Comparison of ENCODE assay signal across 1 cellular context in the genomic region with DNA sequence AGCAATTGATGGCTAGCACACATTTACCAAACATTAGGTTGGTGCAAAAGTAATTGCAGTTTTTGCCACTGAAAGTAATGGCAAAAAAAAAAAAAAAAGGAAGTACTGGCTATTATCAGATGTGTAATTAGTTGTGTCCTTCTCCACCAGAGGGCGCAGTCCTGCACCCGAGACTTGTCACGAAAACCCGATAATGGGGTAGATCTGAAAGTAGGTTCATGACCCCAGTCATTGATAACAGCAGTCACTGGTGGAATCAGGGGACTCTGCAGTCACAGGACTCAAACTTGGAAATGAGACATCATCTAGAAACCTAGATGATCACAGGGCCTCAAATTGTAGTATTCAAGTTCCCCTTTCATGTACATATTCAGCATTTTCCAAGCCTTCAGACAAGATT.
TF ChIP-seq lines count a peak whose summit lies in the region.

No MANE protein-coding gene starts in this region.

TF ChIP-seq in K562, 482 proteins besides CTCF, POLR2A, EP300 and RAD21 (continued from another document and continues in another):
- TF ChIP-seq, protein P1, sequence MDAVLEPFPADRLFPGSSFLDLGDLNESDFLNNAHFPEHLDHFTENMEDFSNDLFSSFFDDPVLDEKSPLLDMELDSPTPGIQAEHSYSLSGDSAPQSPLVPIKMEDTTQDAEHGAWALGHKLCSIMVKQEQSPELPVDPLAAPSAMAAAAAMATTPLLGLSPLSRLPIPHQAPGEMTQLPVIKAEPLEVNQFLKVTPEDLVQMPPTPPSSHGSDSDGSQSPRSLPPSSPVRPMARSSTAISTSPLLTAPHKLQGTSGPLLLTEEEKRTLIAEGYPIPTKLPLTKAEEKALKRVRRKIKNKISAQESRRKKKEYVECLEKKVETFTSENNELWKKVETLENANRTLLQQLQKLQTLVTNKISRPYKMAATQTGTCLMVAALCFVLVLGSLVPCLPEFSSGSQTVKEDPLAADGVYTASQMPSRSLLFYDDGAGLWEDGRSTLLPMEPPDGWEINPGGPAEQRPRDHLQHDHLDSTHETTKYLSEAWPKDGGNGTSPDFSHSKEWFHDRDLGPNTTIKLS (IDR thresholded peaks at IDR 0.05; ENCODE audit: borderline replicate concordance, low read depth), result no peak
- TF ChIP-seq, protein P2, sequence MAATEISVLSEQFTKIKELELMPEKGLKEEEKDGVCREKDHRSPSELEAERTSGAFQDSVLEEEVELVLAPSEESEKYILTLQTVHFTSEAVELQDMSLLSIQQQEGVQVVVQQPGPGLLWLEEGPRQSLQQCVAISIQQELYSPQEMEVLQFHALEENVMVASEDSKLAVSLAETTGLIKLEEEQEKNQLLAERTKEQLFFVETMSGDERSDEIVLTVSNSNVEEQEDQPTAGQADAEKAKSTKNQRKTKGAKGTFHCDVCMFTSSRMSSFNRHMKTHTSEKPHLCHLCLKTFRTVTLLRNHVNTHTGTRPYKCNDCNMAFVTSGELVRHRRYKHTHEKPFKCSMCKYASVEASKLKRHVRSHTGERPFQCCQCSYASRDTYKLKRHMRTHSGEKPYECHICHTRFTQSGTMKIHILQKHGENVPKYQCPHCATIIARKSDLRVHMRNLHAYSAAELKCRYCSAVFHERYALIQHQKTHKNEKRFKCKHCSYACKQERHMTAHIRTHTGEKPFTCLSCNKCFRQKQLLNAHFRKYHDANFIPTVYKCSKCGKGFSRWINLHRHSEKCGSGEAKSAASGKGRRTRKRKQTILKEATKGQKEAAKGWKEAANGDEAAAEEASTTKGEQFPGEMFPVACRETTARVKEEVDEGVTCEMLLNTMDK (IDR thresholded peaks at IDR 0.05; ENCODE audit: borderline replicate concordance, insufficient read depth, low read depth, low read length, poor library complexity, severe bottlenecking), result peak; percentile 23
- TF ChIP-seq POLR2AphosphoS2 (IDR thresholded peaks at IDR 0.05; ENCODE audit: low read length), result no peak
- TF ChIP-seq, protein P3, sequence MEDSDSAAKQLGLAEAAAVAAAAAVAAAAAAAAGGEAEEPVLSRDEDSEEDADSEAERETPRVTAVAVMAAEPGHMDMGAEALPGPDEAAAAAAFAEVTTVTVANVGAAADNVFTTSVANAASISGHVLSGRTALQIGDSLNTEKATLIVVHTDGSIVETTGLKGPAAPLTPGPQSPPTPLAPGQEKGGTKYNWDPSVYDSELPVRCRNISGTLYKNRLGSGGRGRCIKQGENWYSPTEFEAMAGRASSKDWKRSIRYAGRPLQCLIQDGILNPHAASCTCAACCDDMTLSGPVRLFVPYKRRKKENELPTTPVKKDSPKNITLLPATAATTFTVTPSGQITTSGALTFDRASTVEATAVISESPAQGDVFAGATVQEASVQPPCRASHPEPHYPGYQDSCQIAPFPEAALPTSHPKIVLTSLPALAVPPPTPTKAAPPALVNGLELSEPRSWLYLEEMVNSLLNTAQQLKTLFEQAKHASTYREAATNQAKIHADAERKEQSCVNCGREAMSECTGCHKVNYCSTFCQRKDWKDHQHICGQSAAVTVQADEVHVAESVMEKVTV (CRISPR knock-in tag; IDR thresholded peaks at IDR 0.05), result peak; percentile 41; the same call in 1 of the 2 replicates
- no peak for TF ChIP-seq ZZZ3 (IDR thresholded peaks at IDR 0.05)
- TF ChIP-seq FOXK1 (CRISPR knock-in tag; IDR thresholded peaks at IDR 0.05; ENCODE audit: borderline replicate concordance), result no peak
- TF ChIP-seq DMBX1 (CRISPR knock-in tag; IDR thresholded peaks at IDR 0.05; ENCODE audit: borderline replicate concordance), result no peak
- TF ChIP-seq DNMT1 (IDR thresholded peaks at IDR 0.05), result no peak
- TF ChIP-seq, protein P4, sequence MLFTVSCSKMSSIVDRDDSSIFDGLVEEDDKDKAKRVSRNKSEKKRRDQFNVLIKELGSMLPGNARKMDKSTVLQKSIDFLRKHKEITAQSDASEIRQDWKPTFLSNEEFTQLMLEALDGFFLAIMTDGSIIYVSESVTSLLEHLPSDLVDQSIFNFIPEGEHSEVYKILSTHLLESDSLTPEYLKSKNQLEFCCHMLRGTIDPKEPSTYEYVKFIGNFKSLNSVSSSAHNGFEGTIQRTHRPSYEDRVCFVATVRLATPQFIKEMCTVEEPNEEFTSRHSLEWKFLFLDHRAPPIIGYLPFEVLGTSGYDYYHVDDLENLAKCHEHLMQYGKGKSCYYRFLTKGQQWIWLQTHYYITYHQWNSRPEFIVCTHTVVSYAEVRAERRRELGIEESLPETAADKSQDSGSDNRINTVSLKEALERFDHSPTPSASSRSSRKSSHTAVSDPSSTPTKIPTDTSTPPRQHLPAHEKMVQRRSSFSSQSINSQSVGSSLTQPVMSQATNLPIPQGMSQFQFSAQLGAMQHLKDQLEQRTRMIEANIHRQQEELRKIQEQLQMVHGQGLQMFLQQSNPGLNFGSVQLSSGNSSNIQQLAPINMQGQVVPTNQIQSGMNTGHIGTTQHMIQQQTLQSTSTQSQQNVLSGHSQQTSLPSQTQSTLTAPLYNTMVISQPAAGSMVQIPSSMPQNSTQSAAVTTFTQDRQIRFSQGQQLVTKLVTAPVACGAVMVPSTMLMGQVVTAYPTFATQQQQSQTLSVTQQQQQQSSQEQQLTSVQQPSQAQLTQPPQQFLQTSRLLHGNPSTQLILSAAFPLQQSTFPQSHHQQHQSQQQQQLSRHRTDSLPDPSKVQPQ (CRISPR knock-in tag; IDR thresholded peaks at IDR 0.05; ENCODE audit: borderline replicate concordance), result no peak
- no peak for TF ChIP-seq ZC3H11A (IDR thresholded peaks at IDR 0.05; ENCODE audit: low read depth, low read length)
- no peak for TF ChIP-seq BRF1 (IDR thresholded peaks at IDR 0.05; ENCODE audit: borderline replicate concordance, extremely low read depth, insufficient read length)
- TF ChIP-seq BRD4 (IDR thresholded peaks at IDR 0.05), result no peak
- peak; percentile 18; the same call in 1 of the 2 replicates for TF ChIP-seq NFE2 (IDR thresholded peaks at IDR 0.05; ENCODE audit: low read depth)
- TF ChIP-seq ZFX (CRISPR knock-in tag; IDR thresholded peaks at IDR 0.05), result peak; percentile 14; the same call in 1 of the 2 replicates
- no peak for TF ChIP-seq NR1H2 (CRISPR knock-in tag; IDR thresholded peaks at IDR 0.05)
- TF ChIP-seq POU5F1 (IDR thresholded peaks at IDR 0.05; ENCODE audit: borderline replicate concordance, low read depth, low read length, partially characterized antibody), result no peak
- TF ChIP-seq ZNF324 (CRISPR knock-in tag; IDR thresholded peaks at IDR 0.05), result no peak
- no peak for TF ChIP-seq HDAC8 (tag; IDR thresholded peaks at IDR 0.05)
- no peak for TF ChIP-seq MCM3 (IDR thresholded peaks at IDR 0.05)
- TF ChIP-seq, protein P5, sequence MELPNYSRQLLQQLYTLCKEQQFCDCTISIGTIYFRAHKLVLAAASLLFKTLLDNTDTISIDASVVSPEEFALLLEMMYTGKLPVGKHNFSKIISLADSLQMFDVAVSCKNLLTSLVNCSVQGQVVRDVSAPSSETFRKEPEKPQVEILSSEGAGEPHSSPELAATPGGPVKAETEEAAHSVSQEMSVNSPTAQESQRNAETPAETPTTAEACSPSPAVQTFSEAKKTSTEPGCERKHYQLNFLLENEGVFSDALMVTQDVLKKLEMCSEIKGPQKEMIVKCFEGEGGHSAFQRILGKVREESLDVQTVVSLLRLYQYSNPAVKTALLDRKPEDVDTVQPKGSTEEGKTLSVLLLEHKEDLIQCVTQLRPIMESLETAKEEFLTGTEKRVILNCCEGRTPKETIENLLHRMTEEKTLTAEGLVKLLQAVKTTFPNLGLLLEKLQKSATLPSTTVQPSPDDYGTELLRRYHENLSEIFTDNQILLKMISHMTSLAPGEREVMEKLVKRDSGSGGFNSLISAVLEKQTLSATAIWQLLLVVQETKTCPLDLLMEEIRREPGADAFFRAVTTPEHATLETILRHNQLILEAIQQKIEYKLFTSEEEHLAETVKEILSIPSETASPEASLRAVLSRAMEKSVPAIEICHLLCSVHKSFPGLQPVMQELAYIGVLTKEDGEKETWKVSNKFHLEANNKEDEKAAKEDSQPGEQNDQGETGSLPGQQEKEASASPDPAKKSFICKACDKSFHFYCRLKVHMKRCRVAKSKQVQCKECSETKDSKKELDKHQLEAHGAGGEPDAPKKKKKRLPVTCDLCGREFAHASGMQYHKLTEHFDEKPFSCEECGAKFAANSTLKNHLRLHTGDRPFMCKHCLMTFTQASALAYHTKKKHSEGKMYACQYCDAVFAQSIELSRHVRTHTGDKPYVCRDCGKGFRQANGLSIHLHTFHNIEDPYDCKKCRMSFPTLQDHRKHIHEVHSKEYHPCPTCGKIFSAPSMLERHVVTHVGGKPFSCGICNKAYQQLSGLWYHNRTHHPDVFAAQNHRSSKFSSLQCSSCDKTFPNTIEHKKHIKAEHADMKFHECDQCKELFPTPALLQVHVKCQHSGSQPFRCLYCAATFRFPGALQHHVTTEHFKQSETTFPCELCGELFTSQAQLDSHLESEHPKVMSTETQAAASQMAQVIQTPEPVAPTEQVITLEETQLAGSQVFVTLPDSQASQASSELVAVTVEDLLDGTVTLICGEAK (IDR thresholded peaks at IDR 0.05), result peak; percentile 76
- TF ChIP-seq, protein P5 (CRISPR knock-in tag; IDR thresholded peaks at IDR 0.05), result no peak
- TF ChIP-seq, protein P6, sequence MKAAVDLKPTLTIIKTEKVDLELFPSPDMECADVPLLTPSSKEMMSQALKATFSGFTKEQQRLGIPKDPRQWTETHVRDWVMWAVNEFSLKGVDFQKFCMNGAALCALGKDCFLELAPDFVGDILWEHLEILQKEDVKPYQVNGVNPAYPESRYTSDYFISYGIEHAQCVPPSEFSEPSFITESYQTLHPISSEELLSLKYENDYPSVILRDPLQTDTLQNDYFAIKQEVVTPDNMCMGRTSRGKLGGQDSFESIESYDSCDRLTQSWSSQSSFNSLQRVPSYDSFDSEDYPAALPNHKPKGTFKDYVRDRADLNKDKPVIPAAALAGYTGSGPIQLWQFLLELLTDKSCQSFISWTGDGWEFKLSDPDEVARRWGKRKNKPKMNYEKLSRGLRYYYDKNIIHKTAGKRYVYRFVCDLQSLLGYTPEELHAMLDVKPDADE (conservative IDR thresholded peaks at IDR 0.05; ENCODE audit: control insufficient read depth, low read depth, low read length), result no peak
- 0 out of 2 replicates have a peak, but pooled peaks have one; percentile 12 for TF ChIP-seq L3MBTL2 (IDR thresholded peaks at IDR 0.05)
- TF ChIP-seq SMARCA4 (IDR thresholded peaks at IDR 0.05), result 0 out of 2 replicates have a peak, but pooled peaks have one; percentile 37
- TF ChIP-seq CBX2 (IDR thresholded peaks at IDR 0.05; ENCODE audit: insufficient read depth, low read length, poor library complexity, severe bottlenecking), result no peak
- TF ChIP-seq, protein P7, sequence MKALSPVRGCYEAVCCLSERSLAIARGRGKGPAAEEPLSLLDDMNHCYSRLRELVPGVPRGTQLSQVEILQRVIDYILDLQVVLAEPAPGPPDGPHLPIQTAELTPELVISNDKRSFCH (CRISPR knock-in tag; IDR thresholded peaks at IDR 0.05), result no peak
- TF ChIP-seq, protein P7 (tag; IDR thresholded peaks at IDR 0.05), result no peak
- TF ChIP-seq, protein P8, sequence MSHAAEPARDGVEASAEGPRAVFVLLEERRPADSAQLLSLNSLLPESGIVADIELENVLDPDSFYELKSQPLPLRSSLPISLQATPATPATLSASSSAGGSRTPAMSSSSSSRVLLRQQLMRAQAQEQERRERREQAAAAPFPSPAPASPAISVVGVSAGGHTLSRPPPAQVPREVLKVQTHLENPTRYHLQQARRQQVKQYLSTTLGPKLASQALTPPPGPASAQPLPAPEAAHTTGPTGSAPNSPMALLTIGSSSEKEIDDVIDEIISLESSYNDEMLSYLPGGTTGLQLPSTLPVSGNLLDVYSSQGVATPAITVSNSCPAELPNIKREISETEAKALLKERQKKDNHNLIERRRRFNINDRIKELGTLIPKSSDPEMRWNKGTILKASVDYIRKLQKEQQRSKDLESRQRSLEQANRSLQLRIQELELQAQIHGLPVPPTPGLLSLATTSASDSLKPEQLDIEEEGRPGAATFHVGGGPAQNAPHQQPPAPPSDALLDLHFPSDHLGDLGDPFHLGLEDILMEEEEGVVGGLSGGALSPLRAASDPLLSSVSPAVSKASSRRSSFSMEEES (CRISPR knock-in tag; IDR thresholded peaks at IDR 0.05), result no peak
- TF ChIP-seq NFYB (IDR thresholded peaks at IDR 0.05; ENCODE audit: extremely low read depth, insufficient read length), result no peak
- TF ChIP-seq, protein P9, sequence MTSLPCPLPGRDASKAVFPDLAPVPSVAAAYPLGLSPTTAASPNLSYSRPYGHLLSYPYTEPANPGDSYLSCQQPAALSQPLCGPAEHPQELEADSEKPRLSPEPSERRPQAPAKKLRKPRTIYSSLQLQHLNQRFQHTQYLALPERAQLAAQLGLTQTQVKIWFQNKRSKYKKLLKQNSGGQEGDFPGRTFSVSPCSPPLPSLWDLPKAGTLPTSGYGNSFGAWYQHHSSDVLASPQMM (CRISPR knock-in tag; IDR thresholded peaks at IDR 0.05), result no peak
- peak; percentile 40; the same call in 1 of the 2 replicates for TF ChIP-seq SMARCE1 (IDR thresholded peaks at IDR 0.05)
- no peak for TF ChIP-seq CSDE1 (IDR thresholded peaks at IDR 0.05)
- peak in 1 of 2 experiments; percentile 45; a peak in 1 of 4 replicates for TF ChIP-seq RCOR1 (IDR thresholded peaks at IDR 0.05; ENCODE audit: borderline replicate concordance in 1 of 2, low read depth in 2 of 2, low read length in 2 of 2)
- no peak for TF ChIP-seq ZNF224 (CRISPR knock-in tag; IDR thresholded peaks at IDR 0.05)
- no peak for TF ChIP-seq ATF1 (CRISPR knock-in tag; IDR thresholded peaks at IDR 0.05)
- peak; percentile 26; the same call in 1 of the 2 replicates for TF ChIP-seq ATF1 (tag; IDR thresholded peaks at IDR 0.05)
- TF ChIP-seq ZNF384 (IDR thresholded peaks at IDR 0.05; ENCODE audit: low read depth, low read length), result peak; percentile 97
- no peak for TF ChIP-seq CHD1 (IDR thresholded peaks at IDR 0.05; ENCODE audit: low read length)
- no peak for TF ChIP-seq ZNF184 (CRISPR knock-in tag; IDR thresholded peaks at IDR 0.05)
